23 cellular contexts compared by ENCODE assay signal in the genomic region with DNA sequence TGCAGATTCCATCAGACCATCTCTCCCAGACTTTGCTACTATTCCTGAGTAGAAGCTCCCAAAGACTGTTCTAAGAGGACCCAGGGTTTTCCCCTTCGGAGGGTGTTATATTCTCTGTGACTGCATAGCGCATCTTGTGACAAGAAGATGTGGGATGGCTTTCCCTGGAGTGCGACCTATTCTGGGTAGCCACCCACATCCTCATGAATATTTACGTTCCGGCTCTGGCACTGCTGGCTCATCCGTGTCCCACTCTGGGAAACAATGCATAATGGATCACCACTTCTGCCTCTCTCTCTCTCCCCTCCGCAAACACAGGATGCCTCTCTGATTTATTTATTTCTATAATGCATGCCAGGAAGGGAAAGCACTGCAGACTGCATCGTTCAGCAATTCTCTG.
A peak's percentile ranks its signal among the peaks of the same experiment; 100 is the strongest.
DNase-seq lines count a peak whose midpoint lies in the region; ATAC-seq and TF ChIP-seq lines count a peak whose summit lies in the region.
"Had no signal": no experiment of that assay in that cellular context is flagged by ENCODE, and none has a peak within 500 bp of the region (broad histone marks: within the 10 kb centered on the region; RNA-seq: fewer than 3 reads in every experiment).

No MANE protein-coding gene starts in this region.

- in situ Hi-C loops in mammary epithelial cell (cut with MboI; ENCODE audit: low sequenced_read_pairs in 2 of 2): no loop called here

- peak; percentile 22 for DNase-seq in GM23338 (ENCODE audit: low spot score)
- DNase-seq in NCI-H526 treated with DMSO at 0.1 percent for 48 hours (lab: John Stamatoyannopoulos, UW): peak; percentile 47
- DNase-seq in glutamatergic neuron: peak; percentile 21
- peak; percentile 56 for DNase-seq in occipital lobe (lab: John Stamatoyannopoulos, UW)
- DNase-seq in mammary epithelial cell: no peak
- DNase-seq in Kasumi-1 (lab: John Stamatoyannopoulos, UW): no peak
- DNase-seq in SHP77 (lab: John Stamatoyannopoulos, UW): no peak
- DNase-seq: activated CD8-positive, alpha-beta T cell treated with anti-CD3 and anti-CD28 coated beads for 36 hours; activated naive CD4-positive, alpha-beta T cell; DND-41; effector CD4-positive, alpha-beta T cell; NCI-H1105; NCI-H2171; Peyer's patch; small intestine; stimulated activated naive CD4-positive, alpha-beta T cell; T-helper 2 cell; transverse colon had no signal

- no TSS peak for BruUV-seq in mammary epithelial cell (replicated peaks; lab: Mats Ljungman, UMichigan)

- H3K4me3 ChIP-seq in GM23338 (no peak overlapping the region), mammary epithelial cell (replicated peaks in 1 of 3; ENCODE audit: insufficient read depth in 1 of 3, low read depth in 2 of 3, low read length in 3 of 3) (no peak overlapping the region)
- H3K4me3 ChIP-seq: gastroesophageal sphincter, HAP-1, Peyer's patch, SK-N-MC, transverse colon had no signal

- dilution Hi-C loops in mammary epithelial cell (cut with HindIII; ENCODE audit: low sequenced_read_pairs): no loop called here

- CTCF ChIA-PET in mammary epithelial cell (lab: Charles Lee; ENCODE audit: low non-redundant PET): no interaction called here

- no peak overlapping the region for H3K27ac Mint-ChIP-seq in GM23338
- no peak overlapping the region for H3K27ac Mint-ChIP-seq in glutamatergic neuron (ENCODE audit: unreplicated experiment)
- H3K27ac Mint-ChIP-seq: activated CD8-positive, alpha-beta T cell treated with anti-CD3 and anti-CD28 coated beads for 36 hours; natural killer cell treated with Interleukin-12 subunit alpha and Interleukin-12 subunit beta and Interleukin-15 and Interleukin-18, amount 100 ng/mL, for 72 hours had no signal

- H3K79me2 ChIP-seq in GM23338 (replicated peaks; ENCODE audit: insufficient read depth): no peaks in the 10 kb centered on the region
- H3K79me2 ChIP-seq in mammary epithelial cell (ENCODE audit: insufficient read depth, low read length): no peaks in the 10 kb centered on the region

- H3K9me3 Mint-ChIP-seq in GM23338: no peaks in the 10 kb centered on the region
- no peaks in the 10 kb centered on the region for H3K9me3 Mint-ChIP-seq in glutamatergic neuron (ENCODE audit: unreplicated experiment)
- H3K9me3 Mint-ChIP-seq: activated CD8-positive, alpha-beta T cell treated with anti-CD3 and anti-CD28 coated beads for 36 hours had no signal

- H3K27me3 Mint-ChIP-seq in GM23338 (ENCODE audit: insufficient read depth, low read depth, poor library complexity): no peaks in the 10 kb centered on the region
- H3K27me3 Mint-ChIP-seq in glutamatergic neuron (ENCODE audit: unreplicated experiment): no peaks in the 10 kb centered on the region
- H3K27me3 Mint-ChIP-seq: activated CD8-positive, alpha-beta T cell treated with anti-CD3 and anti-CD28 coated beads for 36 hours; natural killer cell treated with Interleukin-12 subunit alpha and Interleukin-12 subunit beta and Interleukin-15 and Interleukin-18, amount 100 ng/mL, for 72 hours had no signal

- H3K9ac ChIP-seq in mammary epithelial cell (ENCODE audit: insufficient read depth, low read length): no peak overlapping the region

- H3K9me3 ChIP-seq in mammary epithelial cell (replicated peaks; ENCODE audit: insufficient read depth, low read length): no peaks in the 10 kb centered on the region
- H3K9me3 ChIP-seq: gastroesophageal sphincter, HAP-1, Peyer's patch, transverse colon had no signal

- no peaks in the 10 kb centered on the region for H3K27me3 ChIP-seq in GM23338 (ENCODE audit: insufficient read depth)
- H3K27me3 ChIP-seq in mammary epithelial cell (ENCODE audit: insufficient read depth, low read length): no peaks in the 10 kb centered on the region
- H3K27me3 ChIP-seq: Peyer's patch, transverse colon had no signal

- H3K4me1 ChIP-seq in GM23338 (ENCODE audit: insufficient read depth) (no peaks in the 10 kb centered on the region; the same call in 1 of the 2 replicates), mammary epithelial cell (ENCODE audit: insufficient read depth, low read length) (no peaks in the 10 kb centered on the region)
- H3K4me1 ChIP-seq: gastroesophageal sphincter, HAP-1, Peyer's patch, transverse colon had no signal

- H4K20me1 ChIP-seq in GM23338 (replicated peaks; ENCODE audit: insufficient read depth) (no peaks in the 10 kb centered on the region), mammary epithelial cell (ENCODE audit: insufficient read depth, low read length) (no peaks in the 10 kb centered on the region)

- ATAC-seq in GM23338: no peak; the same call in 2 of the 3 replicates
- ATAC-seq: activated CD8-positive, alpha-beta T cell treated with anti-CD3 and anti-CD28 coated beads for 36 hours; gastroesophageal sphincter; natural killer cell treated with Interleukin-12 subunit alpha and Interleukin-12 subunit beta and Interleukin-15 and Interleukin-18, amount 100 ng/mL, for 72 hours had no signal

- no peaks in the 10 kb centered on the region for H3K9me2 ChIP-seq in GM23338 (ENCODE audit: insufficient read depth)

- H3K36me3 ChIP-seq in GM23338 (ENCODE audit: insufficient read depth): no peaks in the 10 kb centered on the region
- no peaks in the 10 kb centered on the region for H3K36me3 ChIP-seq in mammary epithelial cell (ENCODE audit: insufficient read depth, low read length)
- H3K36me3 ChIP-seq: gastroesophageal sphincter, HAP-1, Peyer's patch, transverse colon had no signal

- TF ChIP-seq CTCF in GM23338 (conservative IDR thresholded peaks at IDR 0.05; ENCODE audit: low read depth in 2 of 2) (no peak), glutamatergic neuron (IDR thresholded peaks at IDR 0.05; ENCODE audit: partially characterized antibody, unreplicated experiment) (no peak), mammary epithelial cell (conservative IDR thresholded peaks at IDR 0.05 in 1 of 2, IDR thresholded peaks at IDR 0.05 in 1 of 2; ENCODE audit: extremely low read depth in 1 of 2, insufficient read depth in 1 of 2, low read depth in 1 of 2, low read length in 2 of 2) (no peak)

- no peak overlapping the region for H3K4me3 Mint-ChIP-seq in GM23338
- H3K4me3 Mint-ChIP-seq in glutamatergic neuron (ENCODE audit: unreplicated experiment): no peak overlapping the region
- H3K4me3 Mint-ChIP-seq: activated CD8-positive, alpha-beta T cell treated with anti-CD3 and anti-CD28 coated beads for 36 hours; natural killer cell treated with Interleukin-12 subunit alpha and Interleukin-12 subunit beta and Interleukin-15 and Interleukin-18, amount 100 ng/mL, for 72 hours had no signal

- intact Hi-C loops in mammary epithelial cell (cut with micrococcal nuclease): no loop called here

- H3K4me2 ChIP-seq in GM23338: no peak overlapping the region
- H3K4me2 ChIP-seq in mammary epithelial cell (ENCODE audit: insufficient read depth, low read depth, low read length): no peak overlapping the region

- H2AFZ ChIP-seq in GM23338 (peak overlapping the region; percentile 78), mammary epithelial cell (ENCODE audit: low read depth, low read length) (no peak overlapping the region)

- H3K36me3 Mint-ChIP-seq in GM23338 (ENCODE audit: low read depth) (no peaks in the 10 kb centered on the region), glutamatergic neuron (ENCODE audit: unreplicated experiment) (no peaks in the 10 kb centered on the region)
- H3K36me3 Mint-ChIP-seq: natural killer cell treated with Interleukin-12 subunit alpha and Interleukin-12 subunit beta and Interleukin-15 and Interleukin-18, amount 100 ng/mL, for 72 hours had no signal

- no peaks in the 10 kb centered on the region for H3F3A ChIP-seq in GM23338 (replicated peaks; ENCODE audit: low read depth)

- H3K4me1 Mint-ChIP-seq in GM23338 (peaks cover 5% of the 10 kb centered on the region; the same call in 2 of the 3 replicates), glutamatergic neuron (ENCODE audit: low read depth, unreplicated experiment) (peaks cover 5% of the 10 kb centered on the region)

- H3K27ac ChIP-seq in GM23338 (ENCODE audit: low read depth) (no peak overlapping the region), mammary epithelial cell (ENCODE audit: insufficient read depth, low read depth, low read length) (no peak overlapping the region)
- H3K27ac ChIP-seq: gastroesophageal sphincter, Peyer's patch, SK-N-MC, transverse colon, VCaP had no signal

- 13% methylated on average over 8 of the region's 8 CpGs for WGBS in mammary epithelial cell (ENCODE audit: low coverage, missing lambda C conversion rate)

TF ChIP-seq in GM23338, 12 proteins besides CTCF, POLR2A, EP300 and RAD21 (continues in another document):
- no peak for TF ChIP-seq ZNF114 (CRISPR knock-in tag; IDR thresholded peaks at IDR 0.05)
- TF ChIP-seq, protein P1, sequence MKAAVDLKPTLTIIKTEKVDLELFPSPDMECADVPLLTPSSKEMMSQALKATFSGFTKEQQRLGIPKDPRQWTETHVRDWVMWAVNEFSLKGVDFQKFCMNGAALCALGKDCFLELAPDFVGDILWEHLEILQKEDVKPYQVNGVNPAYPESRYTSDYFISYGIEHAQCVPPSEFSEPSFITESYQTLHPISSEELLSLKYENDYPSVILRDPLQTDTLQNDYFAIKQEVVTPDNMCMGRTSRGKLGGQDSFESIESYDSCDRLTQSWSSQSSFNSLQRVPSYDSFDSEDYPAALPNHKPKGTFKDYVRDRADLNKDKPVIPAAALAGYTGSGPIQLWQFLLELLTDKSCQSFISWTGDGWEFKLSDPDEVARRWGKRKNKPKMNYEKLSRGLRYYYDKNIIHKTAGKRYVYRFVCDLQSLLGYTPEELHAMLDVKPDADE (IDR thresholded peaks at IDR 0.05): no peak
- TF ChIP-seq EZH2 (IDR thresholded peaks at IDR 0.05; ENCODE audit: low read depth, unreplicated experiment): no peak
- no peak for TF ChIP-seq STAT1 (IDR thresholded peaks at IDR 0.05; ENCODE audit: unreplicated experiment)
- no peak for TF ChIP-seq POLR2AphosphoS5 (IDR thresholded peaks at IDR 0.05; ENCODE audit: low read depth)
- no peak for TF ChIP-seq ZNF331 (CRISPR knock-in tag; IDR thresholded peaks at IDR 0.05; ENCODE audit: low read depth)
- TF ChIP-seq NANOG (IDR thresholded peaks at IDR 0.05; ENCODE audit: borderline replicate concordance): no peak
- TF ChIP-seq JUNB (IDR thresholded peaks at IDR 0.05; ENCODE audit: unreplicated experiment): no peak
- TF ChIP-seq CREB1 (CRISPR knock-in tag; IDR thresholded peaks at IDR 0.05; ENCODE audit: low read depth): no peak

Comparison
In these comparisons a context has a peak if more than half of its experiments do, and no peak if none do; other contexts are left out.
1. DNase-seq: peak in GM23338 (single experiment), NCI-H526 treated with DMSO at 0.1 percent for 48 hours (single experiment), glutamatergic neuron (single experiment) and occipital lobe (single experiment); none in mammary epithelial cell (single experiment), Kasumi-1 (0 of 2) and SHP77 (0 of 2).